12 cellular contexts compared by ENCODE assay signal in the genomic region with DNA sequence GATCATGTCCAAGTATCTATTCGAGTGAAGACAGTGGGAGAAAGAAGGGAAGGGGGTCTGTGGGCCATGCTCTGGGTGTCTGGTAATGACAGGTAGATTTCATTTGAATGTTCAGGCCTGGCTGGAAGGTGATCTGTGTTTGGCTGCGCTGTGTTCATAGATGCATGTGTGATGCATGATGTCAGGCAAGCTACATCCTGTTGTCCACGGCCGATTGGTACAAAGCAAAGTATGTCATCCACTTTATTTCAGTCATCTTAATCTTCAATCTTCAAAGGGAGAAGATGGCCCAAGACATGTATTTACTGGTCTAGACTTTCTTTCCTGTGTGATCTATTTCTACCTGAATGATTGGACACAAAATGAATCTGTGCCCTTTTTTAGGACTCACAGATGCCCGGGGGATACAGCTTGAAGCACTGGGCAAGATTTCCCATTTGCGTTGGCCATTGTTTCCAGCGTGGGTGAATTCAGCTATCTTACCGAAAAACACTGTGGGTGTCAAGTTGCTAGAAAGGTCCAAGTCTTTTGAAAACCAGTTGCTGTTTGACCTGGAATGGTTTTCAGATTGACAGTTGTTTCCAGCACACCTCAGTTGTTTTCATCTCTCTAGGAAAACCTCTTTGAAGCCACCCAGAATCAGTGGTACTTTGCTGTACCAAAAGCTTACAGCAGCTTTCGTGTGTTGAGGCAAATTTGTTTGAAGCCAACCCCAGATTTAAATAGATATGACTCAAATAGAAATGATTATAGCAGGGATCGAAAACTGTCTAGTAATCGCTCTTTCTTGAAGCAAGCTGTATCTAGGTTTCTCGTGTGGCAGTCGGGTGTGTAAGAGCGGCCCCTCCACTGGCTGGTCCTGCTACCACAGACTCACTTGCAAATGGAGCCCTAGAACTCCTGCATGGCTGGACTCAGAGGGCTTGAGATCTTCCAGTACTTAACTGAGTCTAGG. TPM values are rescaled to one million over a fixed set of nuclear protein-coding genes. Genes with fewer than 3 reads are reported as not detected.
A peak's percentile ranks its signal among the peaks of the same experiment; 100 is the strongest.
DNase-seq lines count a peak whose midpoint lies in the region; ATAC-seq and TF ChIP-seq lines count a peak whose summit lies in the region.
"Had no signal": no experiment of that assay in that cellular context is flagged by ENCODE, and none has a peak within 500 bp of the region (broad histone marks: within the 10 kb centered on the region; RNA-seq: fewer than 3 reads in every experiment).

No MANE protein-coding gene starts in this region.

- H3K4me3 Mint-ChIP-seq in CD4-positive, alpha-beta T cell, result no peak overlapping the region
- H3K4me3 Mint-ChIP-seq: CD14-positive monocyte had no signal

- H3K4me3 ChIP-seq in PC-9, result no peak overlapping the region
- H3K4me3 ChIP-seq: MG63, Peyer's patch had no signal

- peak; percentile 37 for ATAC-seq in CD4-positive, alpha-beta T cell (ENCODE audit: poor library complexity)
- ATAC-seq in GM18520 (IDR thresholded peaks at IDR 0.05; ENCODE audit: unreplicated experiment) (peak; percentile 25), GM21723 (IDR thresholded peaks at IDR 0.05; ENCODE audit: unreplicated experiment) (peak; percentile 44), HG03457 (IDR thresholded peaks at IDR 0.05; ENCODE audit: unreplicated experiment) (peak; percentile 33)

- H3K36me3 Mint-ChIP-seq in CD4-positive, alpha-beta T cell (ENCODE audit: low read depth), result peaks cover 4% of the 10 kb centered on the region

- peaks cover 7% of the 10 kb centered on the region for H3K4me1 Mint-ChIP-seq in CD4-positive, alpha-beta T cell (ENCODE audit: low read depth)

- no peak overlapping the region for H3K4me2 ChIP-seq in PC-9

- no peaks in the 10 kb centered on the region for H3K27me3 Mint-ChIP-seq in CD4-positive, alpha-beta T cell

- CTCF ChIA-PET in CD4-positive, alpha-beta T cell (lab: Charles Lee), result no interaction called here
- CTCF ChIA-PET in PC-9 (lab: Charles Lee), result no interaction called here

- no peaks in the 10 kb centered on the region for H3K27me3 ChIP-seq in CD4-positive, alpha-beta T cell (ENCODE audit: control insufficient read depth, insufficient read depth, low read length)
- H3K27me3 ChIP-seq in PC-9 (ENCODE audit: insufficient read depth, low read depth), result peaks cover 90% of the 10 kb centered on the region
- H3K27me3 ChIP-seq: Peyer's patch had no signal

- no peak overlapping the region for H3K27ac Mint-ChIP-seq in CD4-positive, alpha-beta T cell

- H3K9me3 ChIP-seq in CD4-positive, alpha-beta T cell (ENCODE audit: control insufficient read depth, low read length), result no peaks in the 10 kb centered on the region
- no peaks in the 10 kb centered on the region for H3K9me3 ChIP-seq in PC-9 (ENCODE audit: insufficient read depth, low read depth)
- H3K9me3 ChIP-seq: MG63, Peyer's patch had no signal

- H3F3A ChIP-seq in PC-9 (ENCODE audit: insufficient read depth, low read depth), result no peaks in the 10 kb centered on the region

- H3K36me3 ChIP-seq in PC-9 (ENCODE audit: low read depth), result no peaks in the 10 kb centered on the region
- H3K36me3 ChIP-seq: MG63, Peyer's patch had no signal

- no peak overlapping the region for H3K27ac ChIP-seq in CD4-positive, alpha-beta T cell (ENCODE audit: low read depth, low read length)
- H3K27ac ChIP-seq in PC-9, result no peak overlapping the region

- H3K9me2 ChIP-seq in PC-9 (ENCODE audit: insufficient read depth), result no peaks in the 10 kb centered on the region

- DNase-seq in CD4-positive, alpha-beta T cell, result no peak
- DNase-seq in DMS 273 (lab: John Stamatoyannopoulos, UW; ENCODE audit: unreplicated experiment), result no peak
- no peak for DNase-seq in CD1c-positive myeloid dendritic cell (ENCODE audit: extremely low spot score)
- no peak for DNase-seq in COR-L47 (lab: John Stamatoyannopoulos, UW)
- no peak for DNase-seq in PC-9
- DNase-seq: foreskin melanocyte, MG63 had no signal

- no TSS peak for BruUV-seq in PC-9 (replicated peaks; lab: Mats Ljungman, UMichigan)

- POLR2A ChIA-PET in CD4-positive, alpha-beta T cell (lab: Charles Lee), result no interaction called here
- POLR2A ChIA-PET in PC-9 (lab: Charles Lee; ENCODE audit: unreplicated experiment), result no interaction called here

- H2AFZ ChIP-seq in PC-9, result no peak overlapping the region

- H3K79me2 ChIP-seq in PC-9 (ENCODE audit: low read depth), result no peaks in the 10 kb centered on the region

- H3K9me3 Mint-ChIP-seq in CD4-positive, alpha-beta T cell, result no peaks in the 10 kb centered on the region

- intact Hi-C loops in CD4-positive, alpha-beta T cell (cut with DNase I, micrococcal nuclease), result no loop called here
- intact Hi-C loops in PC-9 (cut with micrococcal nuclease; ENCODE audit: unreplicated experiment), result no loop called here

- H4K20me1 ChIP-seq in PC-9 (ENCODE audit: insufficient read depth), result no peaks in the 10 kb centered on the region; the same call in 1 of the 2 replicates

- TF ChIP-seq CTCF in CD4-positive, alpha-beta T cell (IDR thresholded peaks at IDR 0.05), result no peak
- TF ChIP-seq CTCF in PC-9 (conservative IDR thresholded peaks at IDR 0.05), result no peak

- no peaks in the 10 kb centered on the region for H3K4me1 ChIP-seq in PC-9 (replicated peaks; ENCODE audit: insufficient read depth)

RNA-seq across cellular contexts. Expression of gene DUSP22, which starts 27.2 kb away (rescaled TPM):
- total RNA-seq in CD4-positive, alpha-beta T cell, result 10 to 100 TPM; 25.4 to 26.3 TPM
- 23.7 and 25.5 TPM in 2 replicates for total RNA-seq in PC-9 (2021)
